Comparison of ENCODE assay signal across 1 cellular context in the genomic region with DNA sequence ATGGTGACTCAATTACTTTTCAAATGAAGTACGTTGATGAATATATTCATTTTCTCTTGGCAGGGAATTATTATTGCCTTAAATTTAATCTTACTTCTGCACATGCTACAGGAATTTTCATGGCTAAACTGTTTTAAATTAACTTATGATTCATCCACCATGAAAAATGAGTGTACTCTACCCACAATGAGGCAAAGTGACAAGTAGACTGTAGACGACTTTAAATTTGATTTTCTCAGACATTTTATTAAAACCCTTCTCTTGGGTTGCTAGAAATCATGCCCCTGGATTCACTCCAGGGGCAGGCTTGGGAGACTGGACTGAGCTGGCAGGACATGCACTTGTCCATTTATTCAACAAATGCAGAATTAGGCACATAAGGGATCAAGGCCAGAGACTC.
TF ChIP-seq lines count a peak whose summit lies in the region.

No MANE protein-coding gene starts in this region.

TF ChIP-seq in SK-N-SH treated with all-trans-retinoic acid at 6 μM for 48 hours, 23 proteins besides CTCF, POLR2A, EP300 and RAD21 (continued from another document):
- TF ChIP-seq, protein P1, sequence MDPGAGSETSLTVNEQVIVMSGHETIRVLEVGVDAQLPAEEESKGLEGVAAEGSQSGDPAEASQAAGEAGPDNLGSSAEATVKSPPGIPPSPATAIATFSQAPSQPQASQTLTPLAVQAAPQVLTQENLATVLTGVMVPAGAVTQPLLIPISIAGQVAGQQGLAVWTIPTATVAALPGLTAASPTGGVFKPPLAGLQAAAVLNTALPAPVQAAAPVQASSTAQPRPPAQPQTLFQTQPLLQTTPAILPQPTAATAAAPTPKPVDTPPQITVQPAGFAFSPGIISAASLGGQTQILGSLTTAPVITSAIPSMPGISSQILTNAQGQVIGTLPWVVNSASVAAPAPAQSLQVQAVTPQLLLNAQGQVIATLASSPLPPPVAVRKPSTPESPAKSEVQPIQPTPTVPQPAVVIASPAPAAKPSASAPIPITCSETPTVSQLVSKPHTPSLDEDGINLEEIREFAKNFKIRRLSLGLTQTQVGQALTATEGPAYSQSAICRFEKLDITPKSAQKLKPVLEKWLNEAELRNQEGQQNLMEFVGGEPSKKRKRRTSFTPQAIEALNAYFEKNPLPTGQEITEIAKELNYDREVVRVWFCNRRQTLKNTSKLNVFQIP (CRISPR knock-in tag; IDR thresholded peaks at IDR 0.05; ENCODE audit: borderline replicate concordance, low read depth) = 0 out of 2 replicates have a peak, but pooled peaks have one; percentile 55
- TF ChIP-seq ISL1 (CRISPR knock-in tag; IDR thresholded peaks at IDR 0.05) (peak; percentile 95), ZC3H10 (CRISPR knock-in tag; IDR thresholded peaks at IDR 0.05) (no peak), OSR1 (CRISPR knock-in tag; IDR thresholded peaks at IDR 0.05) (no peak), ZFP3 (CRISPR knock-in tag; IDR thresholded peaks at IDR 0.05) (peak; percentile 66), GLIS3 (CRISPR knock-in tag; IDR thresholded peaks at IDR 0.05) (0 out of 2 replicates have a peak, but pooled peaks have one; percentile 54), PPARA (CRISPR knock-in tag; IDR thresholded peaks at IDR 0.05; ENCODE audit: borderline replicate concordance) (no peak)
